In the genomic region with DNA sequence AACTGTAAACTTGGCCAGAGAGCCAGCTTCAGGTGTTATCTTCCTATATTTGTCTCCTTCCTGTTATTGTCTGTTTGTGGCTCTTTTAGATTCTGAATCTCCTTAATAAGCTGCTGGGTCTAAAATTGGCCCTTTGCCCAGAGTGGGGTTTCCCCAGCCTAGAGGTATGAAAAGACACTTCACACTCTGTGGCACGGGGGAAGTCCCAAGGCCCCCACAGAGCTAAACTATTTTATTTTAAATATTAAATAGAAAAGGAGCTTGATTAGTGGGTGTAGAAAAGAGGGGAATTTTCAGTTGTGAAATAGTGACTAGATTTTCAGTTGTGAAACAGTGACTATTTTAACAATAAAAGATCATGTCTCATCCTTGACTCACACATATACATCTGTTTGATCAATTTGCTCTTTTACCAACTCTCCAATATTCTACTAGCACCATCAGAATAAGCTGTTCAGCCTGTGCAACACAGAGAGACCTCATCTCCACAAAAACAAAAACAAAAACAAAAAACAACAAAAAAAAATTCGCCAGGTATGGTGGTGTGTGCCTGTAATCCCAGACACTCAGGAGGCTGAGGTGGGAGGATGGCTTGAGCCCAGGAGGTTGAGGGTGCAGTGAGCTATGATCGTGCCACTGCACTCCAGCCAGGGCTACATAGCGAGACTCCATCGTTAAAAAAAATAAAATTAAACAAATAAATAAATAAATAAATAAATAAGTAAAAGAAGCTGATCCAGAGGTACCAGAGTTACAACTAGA, we compare ENCODE assay signal across 1 cellular context.
TF ChIP-seq lines count a peak whose summit lies in the region.

No MANE protein-coding gene starts in this region.

TF ChIP-seq in HepG2, 621 proteins besides CTCF, POLR2A, EP300 and RAD21:
- TF ChIP-seq EHMT2 (IDR thresholded peaks at IDR 0.05; ENCODE audit: borderline replicate concordance, low read depth, low read length) (no peak), ZNF441 (CRISPR knock-in tag; IDR thresholded peaks at IDR 0.05; ENCODE audit: borderline replicate concordance) (no peak), ZBTB7A (CRISPR knock-in tag; IDR thresholded peaks at IDR 0.05) (no peak), ZNF34 (CRISPR knock-in tag; IDR thresholded peaks at IDR 0.05; ENCODE audit: borderline replicate concordance) (no peak), ZNF552 (CRISPR knock-in tag; IDR thresholded peaks at IDR 0.05; ENCODE audit: borderline replicate concordance) (no peak), ZNF251 (CRISPR knock-in tag; IDR thresholded peaks at IDR 0.05) (no peak), RFX5 (IDR thresholded peaks at IDR 0.05; ENCODE audit: low read depth, low read length) (no peak), ZNF879 (CRISPR knock-in tag; IDR thresholded peaks at IDR 0.05) (no peak), TBP (CRISPR knock-in tag; IDR thresholded peaks at IDR 0.05) (no peak)
